Comparison of ENCODE assay signal across 17 cellular contexts in genomic region chr20:32664352-32665159, GRCh38. TPM values are rescaled to one million over a fixed set of nuclear protein-coding genes. Genes with fewer than 3 reads are reported as not detected.
A peak's percentile ranks its signal among the peaks of the same experiment; 100 is the strongest.
DNase-seq lines count a peak whose midpoint lies in the region; ATAC-seq and TF ChIP-seq lines count a peak whose summit lies in the region.
"Had no signal": no experiment of that assay in that cellular context is flagged by ENCODE, and none has a peak within 500 bp of the region (broad histone marks: within the 10 kb centered on the region; RNA-seq: fewer than 3 reads in every experiment).

No MANE protein-coding gene starts in this region.

- no peaks in the 10 kb centered on the region for H3K9me2 ChIP-seq in HCT116 (ENCODE audit: insufficient read depth)

- H3K4me3 ChIP-seq in HCT116 (replicated peaks in 1 of 2; ENCODE audit: low read depth in 1 of 2, low read length in 2 of 2) = no peak overlapping the region
- H3K4me3 ChIP-seq: GM23248, psoas muscle had no signal

- no TSS peak for BruUV-seq in HCT116 (replicated peaks; lab: Mats Ljungman, UMichigan)

- DNase-seq in HCT116 (ENCODE audit: low read depth, low spot score) (no peak), SW480 (ENCODE audit: low spot score) (peak; percentile 44), left lobe of liver (ENCODE audit: low spot score) (no peak), HPDE6-E6E7 (ENCODE audit: extremely low spot score) (no peak)
- DNase-seq: activated CD4-positive, alpha-beta T cell treated with anti-CD3 and anti-CD28 coated beads, Interleukin-2, amount 50 U/mL, for 1 hour; amygdala; GM23248; NCI-H1694 treated with DMSO at 0.1 percent for 48 hours; NCI-H524 treated with DMSO at 0.1 percent for 48 hours; psoas muscle; stimulated activated CD4-positive, alpha-beta T cell treated with anti-CD3 and anti-CD28 coated beads, Interleukin-1b, Interleukin-23, amount 100 ng/mL, for 48 hours; T-helper 17 cell had no signal

- H2AFZ ChIP-seq in HCT116 (ENCODE audit: low read depth, low read length, poor library complexity, severe bottlenecking) = no peak overlapping the region
- H2AFZ ChIP-seq: GM23248 had no signal

- RAD21 ChIA-PET in HCT116 (lab: Charles Lee; ENCODE audit: low non-redundant PET in 1 of 2, low total read pairs in 2 of 2, uncharacterized antibody in 2 of 2, unreplicated experiment in 2 of 2) = no interaction called here

- H3K27me3 Mint-ChIP-seq in stimulated activated memory B cell treated with anti-CD40 and anti-IgM and Interleukin-4, amounts not matched to agents 10 μg/mL and 1 μg/mL and 100 μg/mL, for 72 hours = no peaks in the 10 kb centered on the region
- H3K27me3 Mint-ChIP-seq: T-helper 17 cell had no signal

- peaks cover 0 to 6% of the 10 kb centered on the region in 2 experiments; a peak in 1 of 4 replicates for H3K9me3 ChIP-seq in HCT116 (ENCODE audit: control insufficient read depth in 1 of 2, insufficient read depth in 1 of 2, low read depth in 1 of 2, low read length in 2 of 2)
- H3K9me3 ChIP-seq: psoas muscle had no signal

- no peak for TF ChIP-seq RAD21 in HCT116 (IDR thresholded peaks at IDR 0.05; ENCODE audit: low read depth)

- intact Hi-C loops in HCT116 (cut with micrococcal nuclease) = no loop called here

- CTCF ChIA-PET in HCT116 (lab: Charles Lee) = interaction anchor here (1.3 to 2.5 kb wide), 6 partner anchors 10 to 142 kb away, joined by 3 to 17 read pairs (median 8); partner anchors contain the start of gene C20orf203

- POLR2A ChIA-PET in HCT116 (lab: Charles Lee) = no interaction called here

- peaks cover 7% of the 10 kb centered on the region for H3K9me3 Mint-ChIP-seq in stimulated activated memory B cell treated with anti-CD40 and anti-IgM and Interleukin-4, amounts not matched to agents 10 μg/mL and 1 μg/mL and 100 μg/mL, for 72 hours

- ATAC-seq in HCT116 = peak; percentile 13
- peak; percentile 10 for ATAC-seq in left lobe of liver
- ATAC-seq in stimulated activated memory B cell treated with anti-CD40 and anti-IgM and Interleukin-4, amounts not matched to agents 10 μg/mL and 1 μg/mL and 100 μg/mL, for 72 hours = peak; percentile 55
- ATAC-seq in GM18520 (IDR thresholded peaks at IDR 0.05; ENCODE audit: unreplicated experiment) = no peak
- ATAC-seq in HG03520 (IDR thresholded peaks at IDR 0.05; ENCODE audit: unreplicated experiment) = no peak
- ATAC-seq: T-helper 17 cell had no signal

- no peak overlapping the region for H3K4me3 Mint-ChIP-seq in stimulated activated memory B cell treated with anti-CD40 and anti-IgM and Interleukin-4, amounts not matched to agents 10 μg/mL and 1 μg/mL and 100 μg/mL, for 72 hours
- H3K4me3 Mint-ChIP-seq: T-helper 17 cell had no signal

- no peaks in the 10 kb centered on the region for H4K20me1 ChIP-seq in HCT116 (ENCODE audit: insufficient read depth)

- no peak for TF ChIP-seq POLR2A in HCT116 (IDR thresholded peaks at IDR 0.05; ENCODE audit: borderline replicate concordance, extremely low read depth, insufficient read depth, insufficient read length)

- no peaks in the 10 kb centered on the region for H3K79me2 ChIP-seq in HCT116 (ENCODE audit: insufficient read depth, low read length)

- H3K27ac ChIP-seq in HCT116 (ENCODE audit: low read depth, low read length) = peak overlapping the region; percentile 49
- H3K27ac ChIP-seq: GM23248, psoas muscle had no signal

- peaks cover 6% of the 10 kb centered on the region for H3K4me1 Mint-ChIP-seq in stimulated activated memory B cell treated with anti-CD40 and anti-IgM and Interleukin-4, amounts not matched to agents 10 μg/mL and 1 μg/mL and 100 μg/mL, for 72 hours
- H3K4me1 Mint-ChIP-seq: T-helper 17 cell had no signal

- no peak overlapping the region for H3K9ac ChIP-seq in HCT116 (ENCODE audit: low read length)
- H3K9ac ChIP-seq: GM23248 had no signal

- H3K36me3 ChIP-seq in HCT116 (ENCODE audit: control insufficient read depth in 1 of 2, insufficient read depth in 2 of 2, low read length in 2 of 2) = no peaks in the 10 kb centered on the region

- no peaks in the 10 kb centered on the region for H3K27me3 ChIP-seq in HCT116 (ENCODE audit: insufficient read depth, low read length)

- no peak overlapping the region for H3K27ac Mint-ChIP-seq in stimulated activated memory B cell treated with anti-CD40 and anti-IgM and Interleukin-4, amounts not matched to agents 10 μg/mL and 1 μg/mL and 100 μg/mL, for 72 hours
- H3K27ac Mint-ChIP-seq: T-helper 17 cell had no signal

- H3K4me2 ChIP-seq in HCT116 (ENCODE audit: low read length) = peak overlapping the region; percentile 66

- no peak for TF ChIP-seq CTCF in HCT116 (IDR thresholded peaks at IDR 0.05 in 2 of 3, conservative IDR thresholded peaks at IDR 0.05 in 1 of 3; ENCODE audit: borderline replicate concordance in 1 of 3, insufficient read depth in 1 of 3, low read depth in 2 of 3, low read length in 2 of 3)

- peaks cover 11 to 15% of the 10 kb centered on the region in 2 experiments for H3K4me1 ChIP-seq in HCT116 (ENCODE audit: control insufficient read depth in 1 of 2, insufficient read depth in 2 of 2, low read length in 2 of 2)
- H3K4me1 ChIP-seq: psoas muscle had no signal

- peaks cover 9% of the 10 kb centered on the region for H3K36me3 Mint-ChIP-seq in stimulated activated memory B cell treated with anti-CD40 and anti-IgM and Interleukin-4, amounts not matched to agents 10 μg/mL and 1 μg/mL and 100 μg/mL, for 72 hours

TF ChIP-seq in HCT116, 20 proteins besides CTCF, POLR2A, EP300 and RAD21:
- no peak for TF ChIP-seq CBX3 (IDR thresholded peaks at IDR 0.05; ENCODE audit: low read depth)
- no peak for TF ChIP-seq CEBPB (IDR thresholded peaks at IDR 0.05; ENCODE audit: low read depth)
- TF ChIP-seq, protein P1, sequence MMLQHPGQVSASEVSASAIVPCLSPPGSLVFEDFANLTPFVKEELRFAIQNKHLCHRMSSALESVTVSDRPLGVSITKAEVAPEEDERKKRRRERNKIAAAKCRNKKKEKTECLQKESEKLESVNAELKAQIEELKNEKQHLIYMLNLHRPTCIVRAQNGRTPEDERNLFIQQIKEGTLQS (IDR thresholded peaks at IDR 0.05) = no peak
- no peak for TF ChIP-seq FOSL1 (IDR thresholded peaks at IDR 0.05; ENCODE audit: low read depth)
- TF ChIP-seq MAX (IDR thresholded peaks at IDR 0.05) = no peak
- no peak for TF ChIP-seq EZH2 (IDR thresholded peaks at IDR 0.05)
- no peak for TF ChIP-seq EZH2phosphoT487 (IDR thresholded peaks at IDR 0.05; ENCODE audit: borderline replicate concordance)
- no peak for TF ChIP-seq YY1 (IDR thresholded peaks at IDR 0.05; ENCODE audit: extremely low read depth, insufficient replicate concordance, low read depth, low read length)
- no peak for TF ChIP-seq EGR1 (IDR thresholded peaks at IDR 0.05; ENCODE audit: low read depth)
- TF ChIP-seq SP1 (IDR thresholded peaks at IDR 0.05; ENCODE audit: low read depth) = no peak

RNA-seq across cellular contexts. Expression of gene C20orf203, which starts 9.2 kb away (rescaled TPM):
- not detected for total RNA-seq in HCT116 (2021; ENCODE audit: unreplicated experiment)
- polyA plus RNA-seq in HCT116 (2012) = not detected in 2 replicates
- total RNA-seq in left lobe of liver = not detected
- total RNA-seq: dermis microvascular lymphatic vessel endothelial cell, GM23248, mesenteric fat pad had no signal
- polyA plus RNA-seq: GM23248, psoas muscle had no signal

Comparison
In these comparisons a context has a peak if more than half of its experiments do, and no peak if none do; other contexts are left out.
1. ATAC-seq: peak in HCT116 (single experiment), left lobe of liver (single experiment) and stimulated activated memory B cell treated with anti-CD40 and anti-IgM and Interleukin-4, amounts not matched to agents 10 μg/mL and 1 μg/mL and 100 μg/mL, for 72 hours (single experiment); none in GM18520 (single experiment) and HG03520 (single experiment).